Comparison of ENCODE assay signal across 9 cellular contexts in genomic region chr14:22882529-22883190, GRCh38. TPM values are rescaled to one million over a fixed set of nuclear protein-coding genes. Genes with fewer than 3 reads are reported as not detected.
A peak's percentile ranks its signal among the peaks of the same experiment; 100 is the strongest.
DNase-seq lines count a peak whose midpoint lies in the region; ATAC-seq, FAIRE-seq and TF ChIP-seq lines count a peak whose summit lies in the region.
"Had no signal": no experiment of that assay in that cellular context is flagged by ENCODE, and none has a peak within 500 bp of the region (broad histone marks: within the 10 kb centered on the region; RNA-seq: fewer than 3 reads in every experiment).

No MANE protein-coding gene starts in this region.

- intact Hi-C loops in transverse colon (cut with DNase I; ENCODE audit: low total_unique reads) = no loop called here

- H3K4me3 ChIP-seq in astrocyte (ENCODE audit: insufficient read depth, low read depth, low read length) (no peak overlapping the region), transverse colon (no peak overlapping the region)

- peaks cover 5% of the 10 kb centered on the region for H3K27me3 Mint-ChIP-seq in astrocyte (ENCODE audit: low read depth, unreplicated experiment)

- peaks cover 19% of the 10 kb centered on the region for H3K4me1 Mint-ChIP-seq in astrocyte (ENCODE audit: low read depth, unreplicated experiment)

- H3K27ac ChIP-seq in astrocyte (ENCODE audit: low read depth, low read length) (no peak overlapping the region), transverse colon (no peak overlapping the region)
- H3K27ac ChIP-seq: HL-60 had no signal

- no peak for TF ChIP-seq POLR2A in transverse colon (IDR thresholded peaks at IDR 0.05)

- H3K36me3 ChIP-seq in astrocyte (ENCODE audit: insufficient read depth, low read length) (peaks cover 7% of the 10 kb centered on the region), transverse colon (peaks cover 0 to 10% (median 4%) of the 10 kb centered on the region in 4 donors)

- no peaks in the 10 kb centered on the region for H3K9me3 ChIP-seq in astrocyte (ENCODE audit: insufficient read depth, low read depth, low read length)
- no peaks in the 10 kb centered on the region for H3K9me3 ChIP-seq in transverse colon

- peak overlapping the region; percentile 9 for H2AFZ ChIP-seq in astrocyte (ENCODE audit: low read depth, low read length)

- peak overlapping the region; percentile 75 for H3K4me3 Mint-ChIP-seq in astrocyte (ENCODE audit: unreplicated experiment)

- no peaks in the 10 kb centered on the region for H3K79me2 ChIP-seq in astrocyte (ENCODE audit: insufficient read depth, low read length)

- TF ChIP-seq CTCF in astrocyte (IDR thresholded peaks at IDR 0.05; ENCODE audit: insufficient read depth, low read depth, low read length) = no peak
- TF ChIP-seq CTCF in transverse colon (IDR thresholded peaks at IDR 0.05) = no peak

- 29 to 42% methylated on average over 3 to 7 of the region's 7 CpGs for WGBS in transverse colon (ENCODE audit: low coverage in 1 of 2), 2 donors

- TF ChIP-seq EP300 in transverse colon (IDR thresholded peaks at IDR 0.05; ENCODE audit: low read depth) = no peak

- H4K20me1 ChIP-seq in astrocyte (ENCODE audit: insufficient read depth, low read length) = no peaks in the 10 kb centered on the region

- H3K27ac Mint-ChIP-seq in astrocyte (ENCODE audit: unreplicated experiment) = peak overlapping the region; percentile 18

- H3K27me3 ChIP-seq in astrocyte (ENCODE audit: insufficient read depth, low read length) (no peaks in the 10 kb centered on the region), transverse colon (no peaks in the 10 kb centered on the region)

- in situ Hi-C loops in transverse colon (cut with MboI; ENCODE audit: low pct_ligation_motif_present in 1 of 4, low pct_unique_long_range_greater_than_20kb in 1 of 4, low sequenced_read_pairs in 3 of 4) = no loop called here

- H3K36me3 Mint-ChIP-seq in astrocyte (ENCODE audit: low read depth, unreplicated experiment) = peaks cover 11% of the 10 kb centered on the region

- peak overlapping the region; percentile 28 for H3K9ac ChIP-seq in astrocyte (ENCODE audit: low read length)

- H3K4me2 ChIP-seq in astrocyte (ENCODE audit: low read length) = peak overlapping the region; percentile 71

- ATAC-seq in GM18867 (IDR thresholded peaks at IDR 0.05; ENCODE audit: unreplicated experiment) (no peak), HG02571 (IDR thresholded peaks at IDR 0.05; ENCODE audit: unreplicated experiment) (no peak), GM18511 (IDR thresholded peaks at IDR 0.05; ENCODE audit: unreplicated experiment) (no peak)

- DNase-seq in EL (peak; percentile 35), NCI-H1930 (lab: John Stamatoyannopoulos, UW) (peak; percentile 15 to 19), astrocyte (ENCODE audit: low read depth) (peak; percentile 52), kidney tubule cell (ENCODE audit: low spot score) (peak; percentile 76), transverse colon (peak; percentile 55)

- FAIRE-seq in astrocyte (lab: Jason Lieb, UNC) = no peak

- H3K4me1 ChIP-seq in astrocyte (ENCODE audit: insufficient read depth, low read length) (peaks cover 18% of the 10 kb centered on the region), transverse colon (peaks cover 13 to 34% (median 15%) of the 10 kb centered on the region in 4 donors)

- H3K9me3 Mint-ChIP-seq in astrocyte (ENCODE audit: unreplicated experiment) = no peaks in the 10 kb centered on the region

RNA-seq across cellular contexts. Expression of gene REM2, which starts 0.4 kb away (rescaled TPM):
- 0.48 and 0.79 TPM in 2 replicates for total RNA-seq in astrocyte
- total RNA-seq in transverse colon = 1 to 10 TPM in 2 of 4 donors, under 1 TPM in 1, not detected in 1; 0.27 to 5.2 (median 2.1) TPM

RNA-seq across cellular contexts. Expression of gene LRP10, which starts 11.1 kb away (rescaled TPM):
- 142 and 157 TPM in 2 replicates for total RNA-seq in astrocyte
- total RNA-seq in transverse colon = 100 to 1,000 TPM in 3 of 4 donors, 10 to 100 TPM in 1; 88.8 to 232 (median 180) TPM

RNA-seq across cellular contexts. Expression of gene RBM23, which starts 36.3 kb away (rescaled TPM):
- total RNA-seq in astrocyte (43.9 and 49.3 TPM in 2 replicates), transverse colon (100 to 1,000 TPM in 3 of 4 donors, 10 to 100 TPM in 1; 96.4 to 186 (median 114) TPM)

RNA-seq across cellular contexts. Expression of gene MMP14, which starts 46.3 kb away (rescaled TPM):
- total RNA-seq in astrocyte (911 and 1,063 TPM in 2 replicates), transverse colon (10 to 100 TPM; 59.5 to 91.6 (median 73.1) TPM)

RNA-seq across cellular contexts. Expression of gene PRMT5, which starts 46.5 kb away (rescaled TPM):
- total RNA-seq in astrocyte (84.2 and 91.6 TPM in 2 replicates), transverse colon (10 to 100 TPM; 32.2 to 92.3 (median 43.4) TPM)

Comparison
In these comparisons a context has a peak if more than half of its experiments do, and no peak if none do; other contexts are left out.
1. DNase-seq: peak in every context shown above with its lines; median percentile 76 in kidney tubule cell; 55 in transverse colon; 52 in astrocyte; 35 in EL; 17 in NCI-H1930.